Comparison of ENCODE assay signal across 11 cellular contexts in the genomic region with DNA sequence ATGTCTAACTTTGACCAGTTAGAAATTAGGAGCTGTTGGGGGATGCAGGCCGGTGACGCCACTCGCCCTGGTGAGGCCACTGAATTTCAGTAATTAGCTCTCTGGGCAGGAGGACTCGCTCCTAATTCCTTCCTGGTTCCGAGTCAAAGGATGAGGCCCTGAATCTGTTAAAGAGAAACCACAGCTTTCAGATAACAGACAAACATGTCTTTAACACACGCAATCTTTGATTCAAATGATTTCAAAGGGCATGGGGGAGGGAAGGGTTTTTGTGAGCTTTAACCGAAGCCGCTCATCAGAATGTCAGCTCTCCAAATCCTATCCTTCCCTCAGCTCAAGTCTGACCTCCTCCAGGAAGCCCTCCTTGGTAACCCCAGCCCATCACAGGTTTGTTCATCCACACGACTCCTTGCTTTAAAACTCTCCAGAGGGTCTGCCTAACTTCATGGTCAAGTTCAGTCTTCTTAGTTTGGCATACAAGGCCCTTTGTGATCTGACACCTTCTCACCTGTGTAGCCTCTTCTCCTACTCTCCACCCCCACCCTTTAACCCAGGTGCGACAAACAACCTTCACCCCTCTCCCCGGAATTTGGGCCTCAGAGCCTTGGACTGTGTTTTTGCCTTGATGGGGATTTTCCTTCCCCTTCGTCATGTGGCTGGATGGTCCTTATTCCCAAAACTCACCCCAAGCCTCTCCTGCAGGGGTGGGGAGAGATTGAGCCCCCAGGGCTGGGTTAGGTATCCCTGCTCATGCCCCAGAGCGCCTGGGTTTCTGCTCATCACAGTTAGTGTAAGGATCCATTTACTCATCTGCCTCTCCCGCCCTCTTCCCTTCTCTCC. TPM values are rescaled to one million over a fixed set of nuclear protein-coding genes. Genes with fewer than 3 reads are reported as not detected.
DNase-seq lines count a peak whose midpoint lies in the region; ATAC-seq and TF ChIP-seq lines count a peak whose summit lies in the region.
"Had no signal": no experiment of that assay in that cellular context is flagged by ENCODE, and none has a peak within 500 bp of the region (broad histone marks: within the 10 kb centered on the region; RNA-seq: fewer than 3 reads in every experiment).

No MANE protein-coding gene starts in this region.

- TF ChIP-seq CTCF in fibroblast of villous mesenchyme (IDR thresholded peaks at IDR 0.05; ENCODE audit: insufficient read depth, low read depth, low read length) (no peak), tibial nerve (IDR thresholded peaks at IDR 0.05) (no peak)

- no peak for TF ChIP-seq POLR2A in tibial nerve (IDR thresholded peaks at IDR 0.05)

- H3K27ac Mint-ChIP-seq in T-helper 17 cell: peak overlapping the region; percentile 98

- peak; percentile 42 for DNase-seq in activated naive CD4-positive, alpha-beta T cell treated with Interleukin-2 at 50 U/mL for 16 hours
- no peak for DNase-seq in activated naive CD4-positive, alpha-beta T cell treated with anti-CD3 and anti-CD28 coated beads, Interleukin-2, amount 50 U/mL, for 16 hours
- no peak for DNase-seq in T-helper 17 cell
- DNase-seq in fibroblast of villous mesenchyme (ENCODE audit: low read depth): peak; percentile 97
- DNase-seq in tibial nerve (ENCODE audit: low spot score in 2 of 2): no peak
- no peak for DNase-seq in NCI-H748 (lab: John Stamatoyannopoulos, UW; ENCODE audit: unreplicated experiment)
- no peak for DNase-seq in NCI-H2171 treated with DMSO at 0.1 percent for 48 hours (lab: John Stamatoyannopoulos, UW)
- DNase-seq in DMS 273 (lab: John Stamatoyannopoulos, UW; ENCODE audit: unreplicated experiment): no peak
- DNase-seq: NCI-H748 treated with DMSO at 0.1 percent for 48 hours had no signal

- no peaks in the 10 kb centered on the region for H3K9me3 ChIP-seq in T-helper 17 cell (ENCODE audit: control insufficient read depth, low read length, poor library complexity, severe bottlenecking)
- no peaks in the 10 kb centered on the region for H3K9me3 ChIP-seq in tibial nerve
- H3K9me3 ChIP-seq: neutrophil had no signal

- 66 to 74% methylated on average over 14 of the region's 14 CpGs for WGBS in tibial nerve, 2 donors

- no peaks in the 10 kb centered on the region for H3K36me3 Mint-ChIP-seq in T-helper 17 cell (ENCODE audit: low read depth)

- no peaks in the 10 kb centered on the region for H3K36me3 ChIP-seq in tibial nerve
- H3K36me3 ChIP-seq: neutrophil had no signal

- H3K4me3 ChIP-seq in fibroblast of villous mesenchyme (ENCODE audit: low read depth, low read length) (no peak overlapping the region), tibial nerve (no peak overlapping the region)

- peak overlapping the region; percentile 83 for H3K4me3 Mint-ChIP-seq in T-helper 17 cell

- peaks cover 0 to 47% (median 17%) of the 10 kb centered on the region in 4 donors for H3K4me1 ChIP-seq in tibial nerve

- H3K4me1 Mint-ChIP-seq in T-helper 17 cell: peaks cover 50% of the 10 kb centered on the region

- H3K27ac ChIP-seq in tibial nerve: peak overlapping the region; percentile 27 to 77 (median 66)
- H3K27ac ChIP-seq: foreskin keratinocyte, neutrophil had no signal

- TF ChIP-seq EP300 in tibial nerve (IDR thresholded peaks at IDR 0.05): no peak

- ATAC-seq in T-helper 17 cell: peak; percentile 49

- H3K27me3 ChIP-seq in tibial nerve: no peaks in the 10 kb centered on the region
- H3K27me3 ChIP-seq: neutrophil had no signal

- no peaks in the 10 kb centered on the region for H3K27me3 Mint-ChIP-seq in T-helper 17 cell

RNA-seq across cellular contexts. Expression of a gene that starts 13.6 kb away (rescaled TPM):
- total RNA-seq in T-helper 17 cell (10 to 100 TPM; 69.9 to 96.9 TPM), fibroblast of villous mesenchyme (27.1 and 35.8 TPM in 2 replicates), tibial nerve (10 to 100 TPM; 31.2 to 61.6 (median 44.3) TPM)

RNA-seq across cellular contexts. Expression of a gene that starts 36.0 kb away (rescaled TPM):
- 100 to 1,000 TPM; 103 to 118 TPM for total RNA-seq in T-helper 17 cell
- 0.86 and 1.6 TPM in 2 replicates for total RNA-seq in fibroblast of villous mesenchyme
- total RNA-seq in tibial nerve: 10 to 100 TPM; 12.3 to 21.0 (median 19.8) TPM

RNA-seq across cellular contexts. Expression of a gene that starts 47.9 kb away (rescaled TPM):
- total RNA-seq in T-helper 17 cell (10 to 100 TPM; 37.2 to 51.5 TPM), fibroblast of villous mesenchyme (35.1 and 50.1 TPM in 2 replicates), tibial nerve (10 to 100 TPM; 33.9 to 37.7 (median 37.4) TPM)

Comparison
In these comparisons a context has a peak if more than half of its experiments do, and no peak if none do; other contexts are left out.
1. DNase-seq: peak in activated naive CD4-positive, alpha-beta T cell treated with Interleukin-2 at 50 U/mL for 16 hours (single experiment) and fibroblast of villous mesenchyme (single experiment); none in activated naive CD4-positive, alpha-beta T cell treated with anti-CD3 and anti-CD28 coated beads, Interleukin-2, amount 50 U/mL, for 16 hours (single experiment), T-helper 17 cell (0 of 3), tibial nerve (0 of 2), NCI-H748 (single experiment), NCI-H2171 treated with DMSO at 0.1 percent for 48 hours (single experiment) and DMS 273 (single experiment).